In the genomic region with DNA sequence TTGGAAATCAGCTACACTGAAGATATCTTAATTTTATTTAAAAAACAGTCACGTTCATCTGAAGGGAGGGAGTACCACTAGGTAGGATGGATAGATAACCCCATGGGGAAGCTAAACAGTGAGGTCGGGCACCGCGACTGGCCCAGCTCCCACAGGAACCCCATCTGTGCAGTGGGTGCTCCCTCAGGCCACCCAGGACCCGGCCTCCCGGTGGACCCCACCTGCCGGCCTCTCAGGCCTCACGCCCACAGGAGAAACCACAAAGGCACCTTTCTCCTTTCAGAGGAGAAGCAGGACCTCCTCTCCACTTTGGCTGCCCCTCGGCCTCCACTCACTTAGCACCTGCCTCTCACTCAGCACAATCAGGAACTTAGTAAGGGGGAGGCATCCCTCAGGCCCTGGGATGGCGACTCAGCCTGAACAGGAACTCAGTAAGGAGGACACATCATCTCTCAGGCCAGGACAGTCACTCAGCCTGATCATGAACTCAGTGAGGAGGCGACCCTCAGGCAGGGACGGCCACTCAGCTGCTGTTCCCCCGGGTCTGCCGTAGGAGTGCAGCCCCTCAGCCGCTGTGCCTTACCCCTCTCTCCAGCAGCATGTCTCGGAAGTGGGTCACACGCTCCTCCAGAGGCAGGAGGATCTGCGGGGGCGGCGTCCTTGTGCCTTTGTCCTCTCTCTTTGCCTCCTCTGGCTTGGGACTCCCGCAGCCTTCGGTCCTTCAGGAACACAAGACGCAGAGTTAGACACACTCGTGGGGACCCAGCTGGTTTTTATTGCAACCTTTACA, we compare ENCODE assay signal across 17 cellular contexts.
DNase-seq lines count a peak whose midpoint lies in the region; ATAC-seq and TF ChIP-seq lines count a peak whose summit lies in the region.
"Had no signal": no experiment of that assay in that cellular context is flagged by ENCODE, and none has a peak within 500 bp of the region (broad histone marks: within the 10 kb centered on the region; RNA-seq: fewer than 3 reads in every experiment).

No MANE protein-coding gene starts in this region.

- H3K27me3 Mint-ChIP-seq in chondrocyte (ENCODE audit: low read depth) = no peaks in the 10 kb centered on the region
- H3K27me3 Mint-ChIP-seq: CD4-positive, alpha-beta memory T cell had no signal

- H2BK120ac ChIP-seq in neuronal stem cell (ENCODE audit: low read depth, low read length) = no peak overlapping the region

- no CpG with 5 or more reads among the region's 24 CpGs for WGBS in neuronal stem cell (ENCODE audit: extremely low coverage in 2 of 2, insufficient read length in 2 of 2, insufficient replicate concordance in 1 of 2), 2 donors
- 79 to 88% (median 86%) methylated on average over 23 to 24 of the region's 24 CpGs for WGBS in stomach, 5 donors

- H3K4me3 Mint-ChIP-seq in chondrocyte (ENCODE audit: unreplicated experiment) = no peak overlapping the region
- H3K4me3 Mint-ChIP-seq: CD14-positive monocyte; CD4-positive, alpha-beta memory T cell had no signal

- no peaks in the 10 kb centered on the region for H3K4me1 Mint-ChIP-seq in chondrocyte (ENCODE audit: low read depth)
- H3K4me1 Mint-ChIP-seq: CD14-positive monocyte; CD4-positive, alpha-beta memory T cell had no signal

- no peak overlapping the region for H3K4ac ChIP-seq in neuronal stem cell (ENCODE audit: low read length)

- no peak overlapping the region for H3K9ac ChIP-seq in neuronal stem cell (ENCODE audit: low read depth, low read length, poor library complexity)
- H3K9ac ChIP-seq: GM23248 had no signal

- H3K4me2 ChIP-seq in neuronal stem cell (ENCODE audit: insufficient read depth, low read length, poor library complexity, severe bottlenecking) = no peak overlapping the region

- no peak overlapping the region for H3K14ac ChIP-seq in neuronal stem cell (ENCODE audit: low read length)

- H3K23ac ChIP-seq in neuronal stem cell (ENCODE audit: low read depth, low read length, poor library complexity) = no peak overlapping the region

- peak overlapping the region; percentile 55 for H3K18ac ChIP-seq in neuronal stem cell (ENCODE audit: low read length)

- intact Hi-C loops in stomach (cut with DNase I; ENCODE audit: low total_unique reads) (no loop called here), Right ventricle myocardium superior (cut with DNase I) (no loop called here)

- peak overlapping the region; percentile 19 for H2BK15ac ChIP-seq in neuronal stem cell (ENCODE audit: low read length)

- TF ChIP-seq CTCF in chondrocyte (IDR thresholded peaks at IDR 0.05) = no peak
- TF ChIP-seq CTCF in stomach (IDR thresholded peaks at IDR 0.05) = no peak

- H2AFZ ChIP-seq in neuronal stem cell (ENCODE audit: low read length) = no peak overlapping the region
- H2AFZ ChIP-seq: GM23248 had no signal

- H3K27ac Mint-ChIP-seq in chondrocyte (ENCODE audit: unreplicated experiment) = no peak overlapping the region
- H3K27ac Mint-ChIP-seq: CD14-positive monocyte; CD4-positive, alpha-beta memory T cell had no signal

- no peak overlapping the region for H4K8ac ChIP-seq in neuronal stem cell (ENCODE audit: low read depth, low read length)

- H2AK5ac ChIP-seq in neuronal stem cell (ENCODE audit: low read depth, low read length) = peak overlapping the region; percentile 40

- in situ Hi-C loops in G401 (cut with HindIII; ENCODE audit: low sequenced_read_pairs) = no loop called here

- H3K9me3 ChIP-seq in neuronal stem cell (replicated peaks in 1 of 2; ENCODE audit: control insufficient read depth in 2 of 2, insufficient read depth in 1 of 2, low read depth in 1 of 2, low read length in 2 of 2) (peaks cover 0 to 2% of the 10 kb centered on the region in 2 donors), stomach (no peaks in the 10 kb centered on the region)
- H3K9me3 ChIP-seq: BE2C had no signal

- H3K27me3 ChIP-seq in H7 (ENCODE audit: control insufficient read depth, insufficient read depth, low read length) (no peaks in the 10 kb centered on the region), neuronal stem cell (ENCODE audit: control insufficient read depth in 3 of 3, insufficient read depth in 3 of 3, low read depth in 1 of 3, low read length in 3 of 3) (no peaks in the 10 kb centered on the region), stomach (no peaks in the 10 kb centered on the region)
- H3K27me3 ChIP-seq: BE2C had no signal

- H3K27ac ChIP-seq in neuronal stem cell (replicated peaks; ENCODE audit: low read length) = no peak overlapping the region
- H3K27ac ChIP-seq in stomach = no peak overlapping the region
- H3K27ac ChIP-seq: GM23248 had no signal

- no peak for TF ChIP-seq POLR2A in stomach (IDR thresholded peaks at IDR 0.05)

- H2BK12ac ChIP-seq in neuronal stem cell (ENCODE audit: low read length) = no peak overlapping the region

- TF ChIP-seq EP300 in stomach (IDR thresholded peaks at IDR 0.05) = no peak

- H3K36me3 Mint-ChIP-seq in chondrocyte (ENCODE audit: low read depth) = no peaks in the 10 kb centered on the region
- H3K36me3 Mint-ChIP-seq: CD14-positive monocyte; CD4-positive, alpha-beta memory T cell had no signal

- H3K79me1 ChIP-seq in neuronal stem cell (ENCODE audit: low read depth, low read length) = no peaks in the 10 kb centered on the region

- no peak overlapping the region for H4K91ac ChIP-seq in neuronal stem cell (ENCODE audit: low read depth, low read length, poor library complexity)

- peaks cover 16% of the 10 kb centered on the region for H3K9me3 Mint-ChIP-seq in chondrocyte (ENCODE audit: low read depth)

- no peak for ATAC-seq in Right ventricle myocardium superior (ENCODE audit: poor library complexity)
- ATAC-seq: GM12878, K562 had no signal

- H3K4me1 ChIP-seq in neuronal stem cell (ENCODE audit: control insufficient read depth in 2 of 2, insufficient read depth in 1 of 2, low read depth in 1 of 2, low read length in 2 of 2) (no peaks in the 10 kb centered on the region), stomach (no peaks in the 10 kb centered on the region)
- H3K4me1 ChIP-seq: BE2C had no signal

- DNase-seq in H7 = peak; percentile 53
- DNase-seq in chondrocyte (ENCODE audit: low spot score) = peak; percentile 77
- DNase-seq in neuronal stem cell (ENCODE audit: low spot score) = no peak
- no peak for DNase-seq in GDM1 (lab: John Stamatoyannopoulos, UW)
- DNase-seq in stomach = no peak
- DNase-seq in G401 (ENCODE audit: low spot score) = no peak
- DNase-seq in Right ventricle myocardium superior = no peak
- DNase-seq: ACHN; BE2C; CD4-positive, alpha-beta memory T cell; DMS153; DMS79; GM23248; IMR-90 had no signal

- H3K4me3 ChIP-seq in H7 (ENCODE audit: insufficient read depth, low read depth, low read length) = no peak overlapping the region
- H3K4me3 ChIP-seq in neuronal stem cell (ENCODE audit: low read length in 2 of 2) = no peak overlapping the region
- H3K4me3 ChIP-seq in stomach = no peak overlapping the region
- H3K4me3 ChIP-seq: GM12878, GM23248, K562 had no signal

- H2BK5ac ChIP-seq in neuronal stem cell (ENCODE audit: low read length) = no peak overlapping the region

- H3K36me3 ChIP-seq in H7 (replicated peaks; ENCODE audit: control insufficient read depth, insufficient read depth, low read length) (no peaks in the 10 kb centered on the region), neuronal stem cell (replicated peaks in 1 of 2; ENCODE audit: control insufficient read depth in 2 of 2, insufficient read depth in 2 of 2, low read length in 2 of 2) (no peaks in the 10 kb centered on the region), stomach (no peaks in the 10 kb centered on the region)
- H3K36me3 ChIP-seq: BE2C had no signal

Comparison
In these comparisons a context has a peak if more than half of its experiments do, and no peak if none do; other contexts are left out.
1. DNase-seq: peak in H7 (single experiment) and chondrocyte (single experiment); none in neuronal stem cell (single experiment), GDM1 (single experiment), stomach (single experiment), G401 (single experiment) and Right ventricle myocardium superior (single experiment).